In genomic region chr10:37057280-37057679, GRCh38 we compare ENCODE assay signal across 34 cellular contexts.
"Had no signal": no experiment of that assay in that cellular context is flagged by ENCODE, and none has a peak within 500 bp of the region (broad histone marks: within the 10 kb centered on the region; RNA-seq: fewer than 3 reads in every experiment).

No MANE protein-coding gene starts in this region.

- H3K9me3 ChIP-seq: MG63 had no signal

- H3K27me3 ChIP-seq: MG63 had no signal

- H3K36me3 ChIP-seq: MG63 had no signal

- DNase-seq: Karpas-422, Kasumi-1, MG63, MM.1S, MV-4-11, NCI-H1092, NCI-H1092 treated with DMSO at 0.1 percent for 48 hours, NCI-H1105, NCI-H1105 treated with DMSO at 0.1 percent for 48 hours, NCI-H1417, NCI-H1417 treated with DMSO at 0.1 percent for 48 hours, NCI-H1436, NCI-H1436 treated with DMSO at 0.1 percent for 48 hours, NCI-H146, NCI-H1694, NCI-H1694 treated with DMSO at 0.1 percent for 48 hours, NCI-H187, NCI-H187 treated with DMSO at 0.1 percent for 48 hours, NCI-H1930, NCI-H2029, NCI-H2029 treated with DMSO at 0.1 percent for 48 hours, NCI-H2081, NCI-H2081 treated with DMSO at 0.1 percent for 48 hours, NCI-H2107, NCI-H2171, NCI-H2171 treated with DMSO at 0.1 percent for 48 hours, NCI-H2227 treated with DMSO at 0.1 percent for 48 hours, NCI-H226, NCI-H345, NCI-H446, NCI-H446 treated with DMSO at 0.1 percent for 48 hours, NCI-H510A, NCI-H510A treated with DMSO at 0.1 percent for 48 hours, NCI-H524 had no signal

- H3K4me3 ChIP-seq: MG63 had no signal
